Comparison of ENCODE assay signal across 11 cellular contexts in the genomic region with DNA sequence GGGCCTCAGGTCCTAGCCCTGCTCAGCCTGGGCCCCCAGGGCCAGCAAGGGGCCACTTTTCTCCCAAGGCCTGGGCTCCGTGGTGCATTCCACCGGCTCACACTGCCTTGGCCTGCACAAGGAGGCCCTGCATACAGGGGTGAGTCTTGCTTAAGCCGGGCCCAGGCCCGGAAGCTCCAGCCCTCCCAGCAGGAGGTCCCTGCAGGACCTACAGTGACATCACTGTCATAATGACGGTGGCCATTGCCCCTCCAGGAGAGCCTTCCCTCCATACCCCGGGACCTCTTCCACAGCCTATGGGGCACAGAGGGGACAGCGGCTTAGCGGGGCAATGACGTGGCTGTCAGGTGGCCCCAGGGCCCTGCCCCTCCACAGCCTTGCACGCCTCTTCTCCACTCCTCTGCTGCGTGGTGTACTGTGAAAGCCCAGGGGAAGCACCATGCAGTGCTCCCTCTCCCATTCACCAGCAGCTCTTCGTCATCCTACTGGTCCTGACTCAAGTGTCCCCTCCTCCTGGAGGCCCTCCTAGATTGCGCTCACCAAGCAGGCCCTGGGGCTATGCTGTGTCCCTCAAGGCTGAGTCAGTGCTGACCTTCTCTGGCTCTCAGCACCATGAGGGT. TPM values are rescaled to one million over a fixed set of nuclear protein-coding genes. Genes with fewer than 3 reads are reported as not detected.
DNase-seq lines count a peak whose midpoint lies in the region; ATAC-seq and TF ChIP-seq lines count a peak whose summit lies in the region.
"Had no signal": no experiment of that assay in that cellular context is flagged by ENCODE, and none has a peak within 500 bp of the region (broad histone marks: within the 10 kb centered on the region; RNA-seq: fewer than 3 reads in every experiment).

No MANE protein-coding gene starts in this region.

- no peak overlapping the region for H3K4me3 ChIP-seq in upper lobe of left lung
- H3K4me3 ChIP-seq: prostate gland had no signal

- TF ChIP-seq POLR2A in upper lobe of left lung (IDR thresholded peaks at IDR 0.05) = no peak

- no peaks in the 10 kb centered on the region for H3K9me3 Mint-ChIP-seq in activated naive CD4-positive, alpha-beta T cell treated with anti-CD3 and anti-CD28 coated beads, Interleukin-2, amount 10 ng/mL, durations not matched to agents 7 days and 5 days
- no peaks in the 10 kb centered on the region for H3K9me3 Mint-ChIP-seq in activated naive CD4-positive, alpha-beta T cell treated with anti-CD3 and anti-CD28 coated beads, Interleukin-2, amount 50 U/mL, for 72 hours

- H3K36me3 ChIP-seq in upper lobe of left lung = no peaks in the 10 kb centered on the region
- H3K36me3 ChIP-seq: prostate gland had no signal

- peak overlapping the region; percentile 91 for H3K4me3 Mint-ChIP-seq in activated naive CD4-positive, alpha-beta T cell treated with anti-CD3 and anti-CD28 coated beads, Interleukin-2, amount 10 ng/mL, durations not matched to agents 7 days and 5 days

- H3K27me3 Mint-ChIP-seq in activated naive CD4-positive, alpha-beta T cell treated with anti-CD3 and anti-CD28 coated beads, Interleukin-2, amount 10 ng/mL, durations not matched to agents 7 days and 5 days = peaks cover 1% of the 10 kb centered on the region

- CTCF ChIA-PET in activated naive CD4-positive, alpha-beta T cell treated with anti-CD3 and anti-CD28 coated beads, Interleukin-2, amount 10 ng/mL, durations not matched to agents 7 days and 5 days (lab: Charles Lee) = interaction anchor here (0.5 to 5.1 kb wide), 3 partner anchors 15 to 222 kb away, joined by 3 to 30 read pairs (median 4); no protein-coding TSS in a partner anchor

- WGBS in upper lobe of left lung, 2 donors = 78 to 96% methylated on average over 5 to 13 of the region's 13 CpGs

- no peaks in the 10 kb centered on the region for H3K27me3 ChIP-seq in upper lobe of left lung

- H3K9me3 ChIP-seq in upper lobe of left lung = no peaks in the 10 kb centered on the region
- H3K9me3 ChIP-seq: prostate gland had no signal

- H3K4me1 ChIP-seq in upper lobe of left lung = peaks cover 20 to 40% (median 38%) of the 10 kb centered on the region in 4 donors

- no peak for TF ChIP-seq EP300 in upper lobe of left lung (IDR thresholded peaks at IDR 0.05)

- H3K27ac ChIP-seq in upper lobe of left lung = peak overlapping the region in 3 of 4 donors; percentile 24 to 78 (median 70)

- no peak for TF ChIP-seq CTCF in upper lobe of left lung (IDR thresholded peaks at IDR 0.05)

- H3K4me1 Mint-ChIP-seq in activated naive CD4-positive, alpha-beta T cell treated with anti-CD3 and anti-CD28 coated beads, Interleukin-2, amount 10 ng/mL, durations not matched to agents 7 days and 5 days = peaks cover 50% of the 10 kb centered on the region

- no peak for DNase-seq in activated naive CD4-positive, alpha-beta T cell treated with anti-CD3 and anti-CD28 coated beads, Interleukin-2, amount 10 ng/mL, durations not matched to agents 7 days and 5 days
- no peak for DNase-seq in activated naive CD4-positive, alpha-beta T cell treated with anti-CD3 and anti-CD28 coated beads, Interleukin-2, amount 50 U/mL, for 16 hours
- no peak for DNase-seq in activated naive CD4-positive, alpha-beta T cell treated with anti-CD3 and anti-CD28 coated beads, Interleukin-2, amount 50 U/mL, for 72 hours (ENCODE audit: low spot score in 2 of 2)
- DNase-seq in kidney tubule cell (ENCODE audit: low spot score) (peak; percentile 20), upper lobe of left lung (no peak), NCI-H526 treated with DMSO at 0.1 percent for 48 hours (lab: John Stamatoyannopoulos, UW) (no peak)
- DNase-seq: NCI-H510A, T-helper 9 cell had no signal

- H3K27ac Mint-ChIP-seq in activated naive CD4-positive, alpha-beta T cell treated with anti-CD3 and anti-CD28 coated beads, Interleukin-2, amount 10 ng/mL, durations not matched to agents 7 days and 5 days = peak overlapping the region; percentile 74
- peak overlapping the region; percentile 96 for H3K27ac Mint-ChIP-seq in activated naive CD4-positive, alpha-beta T cell treated with anti-CD3 and anti-CD28 coated beads, Interleukin-2, amount 50 U/mL, for 72 hours

- ATAC-seq in activated naive CD4-positive, alpha-beta T cell treated with anti-CD3 and anti-CD28 coated beads, Interleukin-2, amount 50 U/mL, for 72 hours = peak in 1 of 2 donors; percentile 56
- peak in 1 of 2 donors; percentile 0 for ATAC-seq in upper lobe of left lung (ENCODE audit: low FRiP score in 2 of 2)
- ATAC-seq in HG02981 (IDR thresholded peaks at IDR 0.05; ENCODE audit: unreplicated experiment) = no peak
- ATAC-seq in HG03520 (IDR thresholded peaks at IDR 0.05; ENCODE audit: unreplicated experiment) = no peak

- H3K36me3 Mint-ChIP-seq in activated naive CD4-positive, alpha-beta T cell treated with anti-CD3 and anti-CD28 coated beads, Interleukin-2, amount 10 ng/mL, durations not matched to agents 7 days and 5 days = peaks cover 9% of the 10 kb centered on the region
- H3K36me3 Mint-ChIP-seq in activated naive CD4-positive, alpha-beta T cell treated with anti-CD3 and anti-CD28 coated beads, Interleukin-2, amount 50 U/mL, for 72 hours = peaks cover 0 to 39% of the 10 kb centered on the region in 2 donors

RNA-seq across cellular contexts. Expression of gene AFAP1, which starts 32.3 kb away (rescaled TPM):
- total RNA-seq in activated naive CD4-positive, alpha-beta T cell treated with anti-CD3 and anti-CD28 coated beads, Interleukin-2, amount 50 U/mL, for 72 hours = 10 to 100 TPM; 10.2 to 41.9 TPM
- total RNA-seq in upper lobe of left lung = 10 to 100 TPM; 10.9 to 26.7 (median 19.2) TPM
